ENCODE assay signal across 4 cellular contexts in the genomic region with DNA sequence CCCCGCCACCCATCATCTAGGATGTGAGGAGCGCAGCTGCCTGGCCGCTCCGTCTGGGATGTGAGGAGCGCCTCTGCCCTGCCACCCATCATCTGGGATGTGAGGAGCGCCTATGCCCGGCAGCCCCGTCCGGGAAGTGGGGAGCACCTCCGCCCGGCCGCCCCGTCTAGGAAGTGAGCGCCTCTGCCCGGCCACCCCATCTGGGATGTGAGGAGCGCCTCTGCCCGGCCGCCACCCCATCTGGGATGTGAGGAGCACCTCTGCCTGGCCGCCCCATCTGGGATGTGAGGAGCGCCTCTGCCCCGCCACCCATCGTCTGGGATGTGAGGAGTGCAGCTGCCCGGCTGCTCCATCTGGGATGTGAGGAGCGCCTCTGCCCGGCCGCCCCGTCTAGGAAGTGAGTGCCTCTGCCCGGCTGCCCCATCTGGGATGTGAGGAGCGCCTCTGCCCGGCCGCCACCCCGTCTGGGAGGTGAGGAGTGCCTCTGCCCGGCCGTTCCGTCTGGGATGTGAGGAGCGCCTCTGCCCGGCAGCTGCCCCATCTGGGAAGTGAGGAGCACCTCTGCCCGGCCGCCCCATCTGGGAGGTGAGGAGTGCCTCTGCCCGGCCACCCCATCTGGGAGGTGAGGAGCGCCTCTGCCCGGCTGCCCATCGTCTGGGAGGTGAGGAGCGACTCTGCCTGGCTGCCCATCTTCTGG.
A peak's percentile ranks its signal among the peaks of the same experiment; 100 is the strongest.
DNase-seq lines count a peak whose midpoint lies in the region; ATAC-seq, FAIRE-seq and TF ChIP-seq lines count a peak whose summit lies in the region.
"Not testable (repeated sequence)": the region's sequence is repeated elsewhere in the genome, so short reads cannot be mapped to it uniquely, and the experiment has no call there.

No MANE protein-coding gene starts in this region.

- not testable (repeated sequence) for FAIRE-seq in kidney (lab: Jason Lieb, UNC)

- intact Hi-C loops in Right ventricle myocardium superior (cut with DNase I); kidney (cut with DNase I): not testable (repeated sequence)

- peak; percentile 9 for DNase-seq in activated gamma-delta T cell (lab: John Stamatoyannopoulos, UW)
- peak; percentile 91 for DNase-seq in chondrocyte (ENCODE audit: low spot score)
- peak; percentile 29 for DNase-seq in Right ventricle myocardium superior
- DNase-seq in kidney: peak; percentile 70

- TF ChIP-seq CTCF in chondrocyte (IDR thresholded peaks at IDR 0.05); kidney (IDR thresholded peaks at IDR 0.05; ENCODE audit: borderline replicate concordance, extremely low read depth, insufficient read depth): not testable (repeated sequence)

- not testable (repeated sequence) for H3K4me3 ChIP-seq in kidney (ENCODE audit: low read length in 2 of 2)

- H3K4me3 Mint-ChIP-seq in chondrocyte (ENCODE audit: unreplicated experiment): not testable (repeated sequence)

- ATAC-seq in Right ventricle myocardium superior (ENCODE audit: poor library complexity): not testable (repeated sequence)

- not testable (repeated sequence) for H3K9me3 ChIP-seq in kidney (ENCODE audit: control insufficient read depth in 1 of 2, low read length in 2 of 2)

- H3K27ac ChIP-seq in kidney (ENCODE audit: low read depth in 2 of 2, low read length in 2 of 2): not testable (repeated sequence)

- H3K4me1 Mint-ChIP-seq in chondrocyte (ENCODE audit: low read depth): not testable (repeated sequence)

- not testable (repeated sequence) for H3K27me3 Mint-ChIP-seq in chondrocyte (ENCODE audit: low read depth)

- H3K36me3 Mint-ChIP-seq in chondrocyte (ENCODE audit: low read depth): not testable (repeated sequence)

- not testable (repeated sequence) for H3K9ac ChIP-seq in kidney (ENCODE audit: low read length in 2 of 2)

- peaks cover 17% of the 10 kb centered on the region for H3K9me3 Mint-ChIP-seq in chondrocyte (ENCODE audit: low read depth)

- not testable (repeated sequence) for H3K4me1 ChIP-seq in kidney (ENCODE audit: control insufficient read depth in 1 of 2, insufficient read depth in 1 of 2, low read depth in 1 of 2, low read length in 2 of 2)

- H3K36me3 ChIP-seq in kidney (ENCODE audit: control insufficient read depth in 1 of 2, insufficient read depth in 2 of 2, low read length in 2 of 2): not testable (repeated sequence)

- H3K27ac Mint-ChIP-seq in chondrocyte (ENCODE audit: unreplicated experiment): not testable (repeated sequence)

Comparison
In these comparisons a context has a peak if more than half of its experiments do, and no peak if none do; other contexts are left out.
1. DNase-seq: peak in every context shown above with its lines; median percentile 91 in chondrocyte; 70 in kidney; 29 in Right ventricle myocardium superior; 9 in activated gamma-delta T cell.